23 cellular contexts compared by ENCODE assay signal in genomic region chr11:112670806-112671570, GRCh38.
"Had no signal": no experiment of that assay in that cellular context is flagged by ENCODE, and none has a peak within 500 bp of the region (broad histone marks: within the 10 kb centered on the region; RNA-seq: fewer than 3 reads in every experiment).

No MANE protein-coding gene starts in this region.

- H3K4me1 ChIP-seq: breast epithelium had no signal

- H3K4me1 Mint-ChIP-seq: activated CD4-positive, alpha-beta T cell treated with anti-CD3 and anti-CD28 coated beads, Interleukin-2, amount 10 ng/mL, durations not matched to agents 7 days and 5 days had no signal

- ATAC-seq: activated T-cell treated with anti-CD3 and anti-CD28 coated beads, Interleukin-2, amount 50 U/mL, for 4 hours; Right ventricle myocardium inferior had no signal

- H3K27ac Mint-ChIP-seq: activated CD4-positive, alpha-beta memory T cell treated with anti-CD3 and anti-CD28 coated beads for 36 hours; activated CD4-positive, alpha-beta T cell treated with anti-CD3 and anti-CD28 coated beads, Interleukin-2, amount 10 ng/mL, durations not matched to agents 7 days and 5 days; activated naive CD4-positive, alpha-beta T cell treated with anti-CD3 and anti-CD28 coated beads for 36 hours; activated naive CD8-positive, alpha-beta T cell had no signal

- H3K27ac ChIP-seq: breast epithelium, SK-N-MC, VCaP had no signal

- H3K36me3 ChIP-seq: breast epithelium had no signal

- H3K4me3 Mint-ChIP-seq: activated CD4-positive, alpha-beta memory T cell treated with anti-CD3 and anti-CD28 coated beads for 36 hours; activated CD4-positive, alpha-beta T cell treated with anti-CD3 and anti-CD28 coated beads, Interleukin-2, amount 10 ng/mL, durations not matched to agents 7 days and 5 days; activated naive CD4-positive, alpha-beta T cell treated with anti-CD3 and anti-CD28 coated beads for 36 hours; activated naive CD8-positive, alpha-beta T cell; activated T-cell treated with anti-CD3 and anti-CD28 coated beads, Interleukin-2, amount 50 U/mL, for 4 hours had no signal

- H3K4me3 ChIP-seq: breast epithelium, SK-N-MC had no signal

- DNase-seq: activated CD4-positive, alpha-beta memory T cell treated with anti-CD3 and anti-CD28 coated beads for 36 hours; activated CD4-positive, alpha-beta T cell treated with anti-CD3 and anti-CD28 coated beads, Interleukin-2, amount 10 ng/mL, durations not matched to agents 7 days and 5 days; activated CD4-positive, CD25-positive, alpha-beta regulatory T cell; activated CD8-positive, alpha-beta memory T cell treated with anti-CD3 and anti-CD28 coated beads for 24 hours; activated effector memory CD4-positive, alpha-beta T cell treated with anti-CD3 and anti-CD28 coated beads, Interleukin-2, amount 50 U/mL, for 16 hours; activated naive CD4-positive, alpha-beta T cell treated with anti-CD3 and anti-CD28 coated beads for 36 hours; activated T-cell treated with anti-CD3 and anti-CD28 coated beads, Interleukin-2, amount 50 U/mL, for 4 hours; IMR-90; Kasumi-1; KBM-7; NCI-H1105 treated with DMSO at 0.1 percent for 48 hours; NCI-H146; NCI-H187 treated with DMSO at 0.1 percent for 48 hours; NCI-H2081 treated with DMSO at 0.1 percent for 48 hours; NCI-H446; NCI-H524; RPMI8226; T-helper 1 cell had no signal

- H3K27me3 ChIP-seq: breast epithelium had no signal

- H3K27me3 Mint-ChIP-seq: activated CD4-positive, alpha-beta memory T cell treated with anti-CD3 and anti-CD28 coated beads for 36 hours; activated naive CD8-positive, alpha-beta T cell had no signal

- H3K9me3 Mint-ChIP-seq: activated CD4-positive, alpha-beta T cell treated with anti-CD3 and anti-CD28 coated beads, Interleukin-2, amount 10 ng/mL, durations not matched to agents 7 days and 5 days; activated T-cell treated with anti-CD3 and anti-CD28 coated beads, Interleukin-2, amount 50 U/mL, for 4 hours had no signal
